1 cellular context compared by ENCODE assay signal in genomic region chr11:43880640-43881159, GRCh38.
TF ChIP-seq lines count a peak whose summit lies in the region.

TSS of gene ALKBH3 (plus strand) at chr11:43880831. CDS start at chr11:43882653, 1,822 bp downstream.

TF ChIP-seq in H1, 55 proteins besides CTCF, POLR2A, EP300 and RAD21 (continued from another document):
- TF ChIP-seq SIN3A (conservative IDR thresholded peaks at IDR 0.05 in 1 of 2, IDR thresholded peaks at IDR 0.05 in 1 of 2; ENCODE audit: low read depth in 1 of 2, low read length in 2 of 2) (no peak; a peak in 1 of 4 replicates), BRCA1 (IDR thresholded peaks at IDR 0.05; ENCODE audit: low read depth, low read length) (no peak), ZNF274 (IDR thresholded peaks at IDR 0.05; ENCODE audit: borderline replicate concordance, extremely low read depth, low read length) (no peak), RFX5 (IDR thresholded peaks at IDR 0.05; ENCODE audit: borderline replicate concordance, low read depth, low read length) (no peak), KDM5A (IDR thresholded peaks at IDR 0.05; ENCODE audit: low read length) (peak; percentile 88), NANOG (IDR thresholded peaks at IDR 0.05; ENCODE audit: insufficient read depth, low read depth, low read length, poor library complexity, severe bottlenecking) (no peak), MAFK (IDR thresholded peaks at IDR 0.05; ENCODE audit: low read depth, low read length) (no peak), TAF1 (IDR thresholded peaks at IDR 0.05; ENCODE audit: low read depth, low read length) (peak; percentile 73), SUZ12 (IDR thresholded peaks at IDR 0.05; ENCODE audit: low read length) (no peak), USF2 (IDR thresholded peaks at IDR 0.05; ENCODE audit: low read length) (no peak), HDAC2 (IDR thresholded peaks at IDR 0.05; ENCODE audit: borderline replicate concordance in 1 of 2, low read depth in 2 of 2, low read length in 2 of 2) (no peak), SIX5 (IDR thresholded peaks at IDR 0.05; ENCODE audit: low read depth, low read length) (no peak; the same call in 1 of the 2 replicates), FOSL1 (IDR thresholded peaks at IDR 0.05; ENCODE audit: insufficient read depth, low read depth, low read length) (no peak), CTBP2 (IDR thresholded peaks at IDR 0.05; ENCODE audit: borderline replicate concordance, insufficient read depth, insufficient read length, low read length) (no peak), RNF2 (IDR thresholded peaks at IDR 0.05; ENCODE audit: borderline replicate concordance, low read depth, low read length, missing control alignments, poor library complexity, severe bottlenecking) (no peak), SRF (IDR thresholded peaks at IDR 0.05; ENCODE audit: low read depth, low read length) (no peak; the same call in 1 of the 2 replicates), SIRT6 (IDR thresholded peaks at IDR 0.05; ENCODE audit: low read length) (no peak), ATF2 (IDR thresholded peaks at IDR 0.05; ENCODE audit: low read length) (no peak), PHF8 (conservative IDR thresholded peaks at IDR 0.05; ENCODE audit: low read depth, low read length) (peak; percentile 64), RBBP5 (IDR thresholded peaks at IDR 0.05; ENCODE audit: borderline replicate concordance, low read depth, low read length) (no peak), CHD2 (IDR thresholded peaks at IDR 0.05; ENCODE audit: low read length) (peak; percentile 63), TAF7 (optimal IDR thresholded peaks at IDR 0.05; ENCODE audit: borderline replicate concordance, low read depth, low read length) (peak; percentile 53), GABPA (IDR thresholded peaks at IDR 0.05; ENCODE audit: borderline replicate concordance, insufficient read depth, low read length) (peak; percentile 98), TEAD4 (IDR thresholded peaks at IDR 0.05; ENCODE audit: low read depth, low read length) (no peak), KDM1A (IDR thresholded peaks at IDR 0.05; ENCODE audit: borderline replicate concordance, low read length) (no peak), CBX8 (IDR thresholded peaks at IDR 0.05; ENCODE audit: borderline replicate concordance, low read depth, low read length) (no peak), SP1 (IDR thresholded peaks at IDR 0.05; ENCODE audit: low read depth, low read length) (peak; percentile 33; the same call in 1 of the 2 replicates), SP2 (IDR thresholded peaks at IDR 0.05; ENCODE audit: low read length) (no peak), BCL11A (IDR thresholded peaks at IDR 0.05; ENCODE audit: low read depth in 2 of 2, low read length in 2 of 2) (no peak), CHD7 (IDR thresholded peaks at IDR 0.05; ENCODE audit: insufficient replicate concordance, low read length) (no peak), CREB1 (IDR thresholded peaks at IDR 0.05) (peak; percentile 76), CEBPB (IDR thresholded peaks at IDR 0.05; ENCODE audit: low read depth, low read length) (no peak), BACH1 (IDR thresholded peaks at IDR 0.05; ENCODE audit: low read length) (no peak), POLR2AphosphoS5 (IDR thresholded peaks at IDR 0.05; ENCODE audit: low read depth, low read length) (peak; percentile 3; the same call in 1 of the 2 replicates), E2F6 (IDR thresholded peaks at IDR 0.05) (0 out of 2 replicates have a peak, but pooled peaks have one; percentile 20), EGR1 (IDR thresholded peaks at IDR 0.05; ENCODE audit: borderline replicate concordance, low read depth, low read length) (no peak), ATF3 (IDR thresholded peaks at IDR 0.05; ENCODE audit: insufficient read depth, low read depth, low read length) (no peak), TCF12 (IDR thresholded peaks at IDR 0.05; ENCODE audit: low read depth, low read length) (no peak), KDM4A (IDR thresholded peaks at IDR 0.05; ENCODE audit: low read depth, low read length, severe bottlenecking) (no peak), CBX5 (IDR thresholded peaks at IDR 0.05; ENCODE audit: low read depth, low read length) (no peak), SAP30 (IDR thresholded peaks at IDR 0.05; ENCODE audit: insufficient read depth, insufficient replicate concordance, low read length) (no peak), JUN (IDR thresholded peaks at IDR 0.05; ENCODE audit: low read depth, low read length) (no peak), CHD1 (IDR thresholded peaks at IDR 0.05; ENCODE audit: low read depth, low read length) (no peak), GTF2F1 (IDR thresholded peaks at IDR 0.05; ENCODE audit: borderline replicate concordance, low read depth, low read length) (no peak), MAX (IDR thresholded peaks at IDR 0.05) (peak; percentile 69), JUND (IDR thresholded peaks at IDR 0.05; ENCODE audit: low read length) (no peak), NRF1 (IDR thresholded peaks at IDR 0.05; ENCODE audit: low read depth, low read length) (no peak), HDAC6 (IDR thresholded peaks at IDR 0.05; ENCODE audit: low read depth, low read length) (no peak)
TF ChIP-seq in H1: peak in this region for 13.
